18 cellular contexts compared by ENCODE assay signal in genomic region chr15:74683758-74684157, GRCh38. TPM values are rescaled to one million over a fixed set of nuclear protein-coding genes. Genes with fewer than 3 reads are reported as not detected.
DNase-seq lines count a peak whose midpoint lies in the region; ATAC-seq and TF ChIP-seq lines count a peak whose summit lies in the region.
"Had no signal": no experiment of that assay in that cellular context is flagged by ENCODE, and none has a peak within 500 bp of the region (broad histone marks: within the 10 kb centered on the region; RNA-seq: fewer than 3 reads in every experiment).

No MANE protein-coding gene starts in this region.

- intact Hi-C loops in activated CD4-positive, alpha-beta T cell treated with anti-CD3 and anti-CD28 coated beads for 36 hours (cut with DNase I, micrococcal nuclease): no loop called here
- intact Hi-C loops in activated CD4-positive, alpha-beta T cell treated with anti-CD3 and anti-CD28 coated beads, Interleukin-2, amount 10 ng/mL, durations not matched to agents 24 days and 14 days (cut with micrococcal nuclease): no loop called here

- no peak for TF ChIP-seq CTCF in type B pancreatic cell (conservative IDR thresholded peaks at IDR 0.05)
- no peak for TF ChIP-seq CTCF in osteocyte (IDR thresholded peaks at IDR 0.05)

- no peak overlapping the region for H3K4me3 Mint-ChIP-seq in activated CD4-positive, alpha-beta T cell treated with anti-CD3 and anti-CD28 coated beads for 36 hours
- H3K4me3 Mint-ChIP-seq in activated CD4-positive, alpha-beta T cell treated with anti-CD3 and anti-CD28 coated beads, Interleukin-2, amount 10 ng/mL, durations not matched to agents 24 days and 14 days: no peak overlapping the region
- no peak overlapping the region for H3K4me3 Mint-ChIP-seq in activated naive CD4-positive, alpha-beta T cell treated with anti-CD3 and anti-CD28 coated beads, Interleukin-2, amount 10 ng/mL, durations not matched to agents 7 days and 5 days
- H3K4me3 Mint-ChIP-seq in type B pancreatic cell (no peak overlapping the region), osteocyte (ENCODE audit: unreplicated experiment) (no peak overlapping the region)
- H3K4me3 Mint-ChIP-seq: B cell; CD8-positive, alpha-beta T cell; GM23338; H9; HFFc6 had no signal

- no peak for DNase-seq in activated CD4-positive, alpha-beta T cell treated with anti-CD3 and anti-CD28 coated beads for 36 hours
- DNase-seq in activated CD4-positive, alpha-beta T cell treated with anti-CD3 and anti-CD28 coated beads, Interleukin-2, amount 10 ng/mL, durations not matched to agents 24 days and 14 days: no peak
- DNase-seq in activated naive CD4-positive, alpha-beta T cell treated with anti-CD3 and anti-CD28 coated beads, Interleukin-2, amount 50 U/mL, for 72 hours (ENCODE audit: low spot score in 2 of 2): no peak
- DNase-seq in activated naive CD4-positive, alpha-beta T cell treated with anti-CD3 and anti-CD28 coated beads, Interleukin-2, amount 10 ng/mL, durations not matched to agents 7 days and 5 days: no peak
- DNase-seq in type B pancreatic cell (ENCODE audit: extremely low spot score, unreplicated experiment): no peak
- DNase-seq in osteocyte (ENCODE audit: extremely low spot score, unreplicated experiment): no peak
- DNase-seq: Caco-2; CD4-positive, CD25-positive, alpha-beta regulatory T cell; CD8-positive, alpha-beta T cell; DMS79; EL; GDM1; H9; HFFc6 had no signal

- H3K9me3 Mint-ChIP-seq in activated CD4-positive, alpha-beta T cell treated with anti-CD3 and anti-CD28 coated beads for 36 hours (ENCODE audit: low read depth): peaks cover 3% of the 10 kb centered on the region
- peaks cover 9% of the 10 kb centered on the region for H3K9me3 Mint-ChIP-seq in activated CD4-positive, alpha-beta T cell treated with anti-CD3 and anti-CD28 coated beads, Interleukin-2, amount 10 ng/mL, durations not matched to agents 24 days and 14 days
- peaks cover 0 to 9% of the 10 kb centered on the region in 2 donors for H3K9me3 Mint-ChIP-seq in activated naive CD4-positive, alpha-beta T cell treated with anti-CD3 and anti-CD28 coated beads, Interleukin-2, amount 50 U/mL, for 72 hours
- H3K9me3 Mint-ChIP-seq in activated naive CD4-positive, alpha-beta T cell treated with anti-CD3 and anti-CD28 coated beads, Interleukin-2, amount 10 ng/mL, durations not matched to agents 7 days and 5 days: peaks cover 4% of the 10 kb centered on the region
- H3K9me3 Mint-ChIP-seq in type B pancreatic cell (peaks cover 7% of the 10 kb centered on the region), osteocyte (ENCODE audit: unreplicated experiment) (peaks cover 7% of the 10 kb centered on the region)
- H3K9me3 Mint-ChIP-seq: CD8-positive, alpha-beta T cell had no signal

- CTCF ChIA-PET in activated CD4-positive, alpha-beta T cell treated with anti-CD3 and anti-CD28 coated beads for 36 hours (lab: Charles Lee): interaction anchor here (0.6 to 1.2 kb wide), 3 partner anchors 62 to 1489 kb away, joined by 3 to 4 read pairs (median 3); no protein-coding TSS in a partner anchor
- CTCF ChIA-PET in activated naive CD4-positive, alpha-beta T cell treated with anti-CD3 and anti-CD28 coated beads, Interleukin-2, amount 10 ng/mL, durations not matched to agents 7 days and 5 days (lab: Charles Lee): no interaction called here

- POLR2A ChIA-PET in activated CD4-positive, alpha-beta T cell treated with anti-CD3 and anti-CD28 coated beads for 36 hours (lab: Charles Lee): interaction anchor here (0.6 to 0.8 kb wide), 2 partner anchors 65 to 768 kb away, joined by 3 to 8 read pairs; partner anchors contain the start of gene CYP1A2

- H3K27ac Mint-ChIP-seq in activated CD4-positive, alpha-beta T cell treated with anti-CD3 and anti-CD28 coated beads for 36 hours: no peak overlapping the region
- H3K27ac Mint-ChIP-seq in activated CD4-positive, alpha-beta T cell treated with anti-CD3 and anti-CD28 coated beads, Interleukin-2, amount 10 ng/mL, durations not matched to agents 24 days and 14 days: no peak overlapping the region
- H3K27ac Mint-ChIP-seq in activated naive CD4-positive, alpha-beta T cell treated with anti-CD3 and anti-CD28 coated beads, Interleukin-2, amount 50 U/mL, for 72 hours: no peak overlapping the region
- H3K27ac Mint-ChIP-seq in activated naive CD4-positive, alpha-beta T cell treated with anti-CD3 and anti-CD28 coated beads, Interleukin-2, amount 10 ng/mL, durations not matched to agents 7 days and 5 days: no peak overlapping the region
- H3K27ac Mint-ChIP-seq in type B pancreatic cell: peak overlapping the region; percentile 11
- H3K27ac Mint-ChIP-seq in osteocyte (ENCODE audit: unreplicated experiment): no peak overlapping the region
- H3K27ac Mint-ChIP-seq: B cell; CD4-positive, CD25-positive, alpha-beta regulatory T cell; CD8-positive, alpha-beta T cell; GM23338; H9; HFFc6 had no signal

- H3K36me3 Mint-ChIP-seq in activated CD4-positive, alpha-beta T cell treated with anti-CD3 and anti-CD28 coated beads for 36 hours (ENCODE audit: low read depth): peaks cover 19% of the 10 kb centered on the region
- peaks cover 24% of the 10 kb centered on the region for H3K36me3 Mint-ChIP-seq in activated CD4-positive, alpha-beta T cell treated with anti-CD3 and anti-CD28 coated beads, Interleukin-2, amount 10 ng/mL, durations not matched to agents 24 days and 14 days (ENCODE audit: low read depth)
- peaks cover 9 to 24% of the 10 kb centered on the region in 2 donors for H3K36me3 Mint-ChIP-seq in activated naive CD4-positive, alpha-beta T cell treated with anti-CD3 and anti-CD28 coated beads, Interleukin-2, amount 50 U/mL, for 72 hours
- H3K36me3 Mint-ChIP-seq in activated naive CD4-positive, alpha-beta T cell treated with anti-CD3 and anti-CD28 coated beads, Interleukin-2, amount 10 ng/mL, durations not matched to agents 7 days and 5 days: peaks cover 18% of the 10 kb centered on the region
- H3K36me3 Mint-ChIP-seq in type B pancreatic cell (peaks cover 30% of the 10 kb centered on the region), osteocyte (ENCODE audit: unreplicated experiment) (peaks cover 28% of the 10 kb centered on the region)

- peaks cover 8% of the 10 kb centered on the region for H3K4me1 Mint-ChIP-seq in activated CD4-positive, alpha-beta T cell treated with anti-CD3 and anti-CD28 coated beads for 36 hours
- H3K4me1 Mint-ChIP-seq in activated CD4-positive, alpha-beta T cell treated with anti-CD3 and anti-CD28 coated beads, Interleukin-2, amount 10 ng/mL, durations not matched to agents 24 days and 14 days: no peaks in the 10 kb centered on the region
- no peaks in the 10 kb centered on the region for H3K4me1 Mint-ChIP-seq in activated naive CD4-positive, alpha-beta T cell treated with anti-CD3 and anti-CD28 coated beads, Interleukin-2, amount 10 ng/mL, durations not matched to agents 7 days and 5 days
- H3K4me1 Mint-ChIP-seq in type B pancreatic cell (ENCODE audit: unreplicated experiment) (no peaks in the 10 kb centered on the region), osteocyte (ENCODE audit: unreplicated experiment) (peaks cover 1% of the 10 kb centered on the region)
- H3K4me1 Mint-ChIP-seq: GM23338, H9 had no signal

- H3K27me3 Mint-ChIP-seq in activated CD4-positive, alpha-beta T cell treated with anti-CD3 and anti-CD28 coated beads for 36 hours: no peaks in the 10 kb centered on the region
- H3K27me3 Mint-ChIP-seq in activated CD4-positive, alpha-beta T cell treated with anti-CD3 and anti-CD28 coated beads, Interleukin-2, amount 10 ng/mL, durations not matched to agents 24 days and 14 days: no peaks in the 10 kb centered on the region
- no peaks in the 10 kb centered on the region for H3K27me3 Mint-ChIP-seq in activated naive CD4-positive, alpha-beta T cell treated with anti-CD3 and anti-CD28 coated beads, Interleukin-2, amount 10 ng/mL, durations not matched to agents 7 days and 5 days
- no peaks in the 10 kb centered on the region for H3K27me3 Mint-ChIP-seq in type B pancreatic cell
- H3K27me3 Mint-ChIP-seq in osteocyte (ENCODE audit: unreplicated experiment): no peaks in the 10 kb centered on the region
- H3K27me3 Mint-ChIP-seq: B cell; CD4-positive, CD25-positive, alpha-beta regulatory T cell had no signal

- peak; percentile 39 for ATAC-seq in activated CD4-positive, alpha-beta T cell treated with anti-CD3 and anti-CD28 coated beads for 36 hours
- peak; percentile 41 to 47 for ATAC-seq in activated naive CD4-positive, alpha-beta T cell treated with anti-CD3 and anti-CD28 coated beads, Interleukin-2, amount 50 U/mL, for 72 hours
- ATAC-seq: CD8-positive, alpha-beta T cell; GM12878; GM23338; HCT116 had no signal

RNA-seq across cellular contexts. Expression of gene EDC3, which starts 12.1 kb away (rescaled TPM):
- total RNA-seq in activated CD4-positive, alpha-beta T cell treated with anti-CD3 and anti-CD28 coated beads for 36 hours: 10 to 100 TPM; 44.7 to 45.0 TPM
- 45.7 and 50.2 TPM in 2 replicates for total RNA-seq in activated CD4-positive, alpha-beta T cell treated with anti-CD3 and anti-CD28 coated beads, Interleukin-2, amount 10 ng/mL, durations not matched to agents 24 days and 14 days
- 10 to 100 TPM; 48.6 to 56.4 TPM for total RNA-seq in activated naive CD4-positive, alpha-beta T cell treated with anti-CD3 and anti-CD28 coated beads, Interleukin-2, amount 50 U/mL, for 72 hours
- total RNA-seq in type B pancreatic cell (ENCODE audit: low replicate concordance): 72.3 and 105 TPM in 2 replicates
- total RNA-seq in osteocyte: 42.9 and 54.2 TPM in 2 replicates

RNA-seq across cellular contexts. Expression of gene CYP1A1, which starts 41.6 kb away (rescaled TPM):
- 1 to 10 TPM; 2.0 to 2.2 TPM for total RNA-seq in activated CD4-positive, alpha-beta T cell treated with anti-CD3 and anti-CD28 coated beads for 36 hours
- 0.31 and 0.42 TPM in 2 replicates for total RNA-seq in activated CD4-positive, alpha-beta T cell treated with anti-CD3 and anti-CD28 coated beads, Interleukin-2, amount 10 ng/mL, durations not matched to agents 24 days and 14 days
- total RNA-seq in activated naive CD4-positive, alpha-beta T cell treated with anti-CD3 and anti-CD28 coated beads, Interleukin-2, amount 50 U/mL, for 72 hours: 10 to 100 TPM in 1 of 2 donors, 1 to 10 TPM in 1; 2.1 to 11.4 TPM
- total RNA-seq in type B pancreatic cell (ENCODE audit: low replicate concordance) (189 and 410 TPM in 2 replicates), osteocyte (0.18 and 0.24 TPM in 2 replicates)
- total RNA-seq: B cell; CD4-positive, CD25-positive, alpha-beta regulatory T cell; CD8-positive, alpha-beta T cell; HFFc6 had no signal

Comparison
In these comparisons a context has a peak if more than half of its experiments do, and no peak if none do; other contexts are left out.
1. RNA of gene CYP1A1, which starts 41.6 kb away (total RNA-seq): 189 to 410 TPM in type B pancreatic cell; 2.1 to 11.4 TPM in activated naive CD4-positive, alpha-beta T cell treated with anti-CD3 and anti-CD28 coated beads, Interleukin-2, amount 50 U/mL, for 72 hours, 2.0 to 2.2 TPM in activated CD4-positive, alpha-beta T cell treated with anti-CD3 and anti-CD28 coated beads for 36 hours, 0.31 to 0.42 TPM in activated CD4-positive, alpha-beta T cell treated with anti-CD3 and anti-CD28 coated beads, Interleukin-2, amount 10 ng/mL, durations not matched to agents 24 days and 14 days and 0.18 to 0.24 TPM in osteocyte; every median in the first group is over 10 times any median in the second.